ENCODE assay signal across 8 cellular contexts in the genomic region with DNA sequence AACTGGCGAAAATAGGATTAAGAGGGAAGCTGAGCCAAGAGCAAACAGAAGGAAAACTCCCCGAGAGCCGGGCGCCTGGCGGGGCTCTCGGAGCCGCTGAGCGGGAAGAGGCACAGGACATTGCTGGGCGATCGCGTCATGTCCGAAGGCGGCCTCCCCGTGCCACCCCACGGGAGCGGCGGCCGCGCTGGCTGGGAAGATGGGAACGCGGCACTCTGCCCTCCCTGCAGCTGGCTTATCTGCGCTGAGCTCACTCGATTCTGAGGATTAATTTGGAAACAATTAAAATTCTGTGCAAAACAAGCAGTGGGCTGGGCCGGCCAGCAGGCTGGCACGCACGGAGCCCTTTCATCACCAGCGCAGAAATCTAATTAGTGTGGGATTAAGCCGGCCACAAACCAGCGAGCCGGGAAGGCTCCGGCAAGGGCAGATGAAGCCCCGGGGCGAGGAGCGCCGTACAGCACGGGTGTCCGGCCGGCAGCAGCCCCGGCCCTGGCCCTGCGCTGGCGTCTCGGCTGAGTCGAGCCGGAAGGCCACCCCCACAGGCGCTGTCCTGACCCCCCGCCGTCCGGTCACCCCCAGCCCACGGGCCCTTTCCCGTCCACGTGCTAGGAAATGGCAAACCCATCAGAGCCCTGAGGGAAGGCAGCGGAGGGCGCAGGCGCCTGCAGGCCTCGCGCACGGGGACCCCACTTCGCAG. TPM values are rescaled to one million over a fixed set of nuclear protein-coding genes. Genes with fewer than 3 reads are reported as not detected.
DNase-seq lines count a peak whose midpoint lies in the region; ATAC-seq and TF ChIP-seq lines count a peak whose summit lies in the region.

No MANE protein-coding gene starts in this region.

- H3K9me3 ChIP-seq in esophagus muscularis mucosa (no peaks in the 10 kb centered on the region), neural progenitor cell (ENCODE audit: low read depth) (no peaks in the 10 kb centered on the region)

- no peaks in the 10 kb centered on the region for H3K36me3 ChIP-seq in esophagus muscularis mucosa
- H3K36me3 ChIP-seq in neural progenitor cell: no peaks in the 10 kb centered on the region

- H3K4me3 ChIP-seq in esophagus muscularis mucosa (peak overlapping the region; percentile 26 to 44 (median 29)), neural progenitor cell (no peak overlapping the region)

- H3K4me1 Mint-ChIP-seq in neural progenitor cell: peaks cover 29% of the 10 kb centered on the region

- H3K36me3 Mint-ChIP-seq in neural progenitor cell: no peaks in the 10 kb centered on the region
- no peaks in the 10 kb centered on the region for H3K36me3 Mint-ChIP-seq in activated naive CD4-positive, alpha-beta T cell treated with anti-CD3 and anti-CD28 coated beads, Interleukin-2, amount 50 U/mL, for 72 hours

- WGBS in esophagus muscularis mucosa: 53% methylated on average over 44 of the region's 58 CpGs

- peaks cover 22% of the 10 kb centered on the region for H3F3A ChIP-seq in neural progenitor cell (ENCODE audit: low read depth)

- no peak for TF ChIP-seq EP300 in esophagus muscularis mucosa (IDR thresholded peaks at IDR 0.05)

- H3K4me2 ChIP-seq in neural progenitor cell: peak overlapping the region; percentile 57

- H3K4me1 ChIP-seq in esophagus muscularis mucosa: no peaks in the 10 kb centered on the region
- H3K4me1 ChIP-seq in neural progenitor cell: peaks cover 23% of the 10 kb centered on the region

- ATAC-seq in GM18502 (IDR thresholded peaks at IDR 0.05; ENCODE audit: poor library complexity, unreplicated experiment) (no peak), GM21360 (IDR thresholded peaks at IDR 0.05; ENCODE audit: unreplicated experiment) (no peak), HG02610 (IDR thresholded peaks at IDR 0.05; ENCODE audit: unreplicated experiment) (no peak)
- no peak for ATAC-seq in activated naive CD4-positive, alpha-beta T cell treated with anti-CD3 and anti-CD28 coated beads, Interleukin-2, amount 50 U/mL, for 72 hours

- H2AFZ ChIP-seq in neural progenitor cell (replicated peaks): no peak overlapping the region

- H3K27ac ChIP-seq in esophagus muscularis mucosa (replicated peaks in 1 of 4) (peak overlapping the region in 3 of 4 donors; percentile 4 to 44 (median 34)), neural progenitor cell (peak overlapping the region; percentile 63)

- TF ChIP-seq CTCF in AG09319 (IDR thresholded peaks at IDR 0.05; ENCODE audit: low read depth, low read length): no peak
- no peak for TF ChIP-seq CTCF in esophagus muscularis mucosa (IDR thresholded peaks at IDR 0.05)
- TF ChIP-seq CTCF in neural progenitor cell (IDR thresholded peaks at IDR 0.05): no peak

- H3K9me3 Mint-ChIP-seq in neural progenitor cell: no peaks in the 10 kb centered on the region
- no peaks in the 10 kb centered on the region for H3K9me3 Mint-ChIP-seq in activated naive CD4-positive, alpha-beta T cell treated with anti-CD3 and anti-CD28 coated beads, Interleukin-2, amount 50 U/mL, for 72 hours

- peaks cover 20% of the 10 kb centered on the region for H4K20me1 ChIP-seq in neural progenitor cell (ENCODE audit: low read depth)

- no peak for TF ChIP-seq POLR2A in esophagus muscularis mucosa (IDR thresholded peaks at IDR 0.05; ENCODE audit: low read depth)

- H3K79me2 ChIP-seq in neural progenitor cell (ENCODE audit: low read depth): no peaks in the 10 kb centered on the region

- DNase-seq in AG09319 (ENCODE audit: extremely low read depth, low read depth) (peak; percentile 44), NCI-H524 treated with DMSO at 0.1 percent for 48 hours (lab: John Stamatoyannopoulos, UW) (peak; percentile 33), esophagus muscularis mucosa (ENCODE audit: extremely low spot score) (no peak), neural progenitor cell (ENCODE audit: low spot score) (peak; percentile 92)
- no peak for DNase-seq in activated naive CD4-positive, alpha-beta T cell treated with anti-CD3 and anti-CD28 coated beads, Interleukin-2, amount 50 U/mL, for 72 hours (ENCODE audit: low spot score in 2 of 2)

- intact Hi-C loops in esophagus muscularis mucosa (cut with DNase I): no loop called here

- H3K4me3 Mint-ChIP-seq in neural progenitor cell: no peak overlapping the region

- H3K9ac ChIP-seq in neural progenitor cell: no peak overlapping the region

- H3K27me3 ChIP-seq in esophagus muscularis mucosa (peaks cover 0 to 60% (median 4%) of the 10 kb centered on the region in 4 donors), neural progenitor cell (no peaks in the 10 kb centered on the region)

- no peak overlapping the region for H3K27ac Mint-ChIP-seq in neural progenitor cell
- no peak overlapping the region for H3K27ac Mint-ChIP-seq in activated naive CD4-positive, alpha-beta T cell treated with anti-CD3 and anti-CD28 coated beads, Interleukin-2, amount 50 U/mL, for 72 hours

- H3K27me3 Mint-ChIP-seq in neural progenitor cell (ENCODE audit: insufficient read depth, low read depth): peaks cover 28% of the 10 kb centered on the region

RNA-seq across cellular contexts. Expression of gene SOX8, which starts 37.8 kb away (rescaled TPM):
- total RNA-seq in esophagus muscularis mucosa (1 to 10 TPM; 4.1 to 4.6 (median 4.3) TPM), neural progenitor cell (ENCODE audit: low replicate concordance) (0.75 and 3.0 TPM in 2 replicates)
- 1 to 10 TPM in 1 of 2 donors, under 1 TPM in 1; 0.43 to 5.9 TPM for total RNA-seq in activated naive CD4-positive, alpha-beta T cell treated with anti-CD3 and anti-CD28 coated beads, Interleukin-2, amount 50 U/mL, for 72 hours

RNA-seq across cellular contexts. Expression of gene LMF1, which starts 48.6 kb away (rescaled TPM):
- total RNA-seq in esophagus muscularis mucosa (10 to 100 TPM; 14.5 to 32.0 (median 23.8) TPM), neural progenitor cell (ENCODE audit: low replicate concordance) (3.4 and 26.8 TPM in 2 replicates)
- total RNA-seq in activated naive CD4-positive, alpha-beta T cell treated with anti-CD3 and anti-CD28 coated beads, Interleukin-2, amount 50 U/mL, for 72 hours: 10 to 100 TPM; 13.0 to 19.1 TPM

RNA-seq across cellular contexts. Expression of gene SSTR5, which starts 53.2 kb away (rescaled TPM):
- total RNA-seq in esophagus muscularis mucosa: not detected
- total RNA-seq in neural progenitor cell (ENCODE audit: low replicate concordance): not detected in 2 replicates
- total RNA-seq in activated naive CD4-positive, alpha-beta T cell treated with anti-CD3 and anti-CD28 coated beads, Interleukin-2, amount 50 U/mL, for 72 hours: not detected

Comparison
In these comparisons a context has a peak if more than half of its experiments do, and no peak if none do; other contexts are left out.
1. DNase-seq: peak in AG09319 (single experiment), NCI-H524 treated with DMSO at 0.1 percent for 48 hours (single experiment) and neural progenitor cell (single experiment); none in esophagus muscularis mucosa (single experiment) and activated naive CD4-positive, alpha-beta T cell treated with anti-CD3 and anti-CD28 coated beads, Interleukin-2, amount 50 U/mL, for 72 hours (0 of 2).